ENCODE assay signal across 8 cellular contexts in the genomic region with DNA sequence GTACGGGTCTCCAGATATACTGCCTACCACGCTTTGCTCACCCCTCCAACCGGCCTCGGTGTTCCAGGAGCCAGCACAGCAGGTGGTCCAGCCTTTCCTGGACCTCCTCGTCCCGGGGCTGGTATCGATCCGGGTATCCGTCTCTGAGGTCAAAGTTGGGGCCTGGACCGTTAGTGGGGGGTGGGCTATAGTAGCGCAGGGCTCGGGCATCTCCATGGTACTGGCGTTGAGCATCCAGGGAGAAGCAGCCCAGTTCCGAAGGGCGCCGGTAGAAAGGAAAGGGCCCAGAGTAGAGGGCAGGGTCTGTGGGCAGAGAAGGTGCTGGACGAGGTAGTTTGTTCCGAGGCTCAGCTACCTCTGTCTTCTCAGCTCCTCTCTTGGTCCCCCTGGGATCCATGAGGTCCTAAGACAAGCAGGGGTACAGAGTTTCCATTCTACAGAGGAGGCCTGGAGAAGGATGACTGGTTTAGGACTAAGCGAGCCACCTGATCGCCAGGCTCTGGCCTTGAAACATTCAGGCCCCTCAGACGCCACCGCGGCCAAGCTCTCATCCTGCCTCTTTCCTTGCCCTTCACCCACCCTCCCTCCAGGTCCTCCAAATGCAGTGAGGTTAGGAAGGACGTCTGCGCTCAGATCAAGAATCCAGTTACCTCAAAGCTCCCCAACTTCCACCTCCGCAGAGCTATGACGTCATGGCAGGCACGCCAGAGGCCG. TPM values are rescaled to one million over a fixed set of nuclear protein-coding genes. Genes with fewer than 3 reads are reported as not detected.
A peak's percentile ranks its signal among the peaks of the same experiment; 100 is the strongest.
DNase-seq lines count a peak whose midpoint lies in the region; ATAC-seq, FAIRE-seq and TF ChIP-seq lines count a peak whose summit lies in the region.

No MANE protein-coding gene starts in this region.

- no peaks in the 10 kb centered on the region for H3K9me1 ChIP-seq in K562 (ENCODE audit: control insufficient read depth, insufficient read depth, low read length)

- TF ChIP-seq RAD21 in K562 (CRISPR knock-in tag; conservative IDR thresholded peaks at IDR 0.05 in 1 of 2, IDR thresholded peaks at IDR 0.05 in 1 of 2): no peak

- no peak for FAIRE-seq in K562 (lab: Jason Lieb, UNC)

- H2AFZ ChIP-seq in K562 (ENCODE audit: low read depth, low read length): peak overlapping the region; percentile 93

- BruUV-seq in A673 (replicated peaks; lab: Mats Ljungman, UMichigan): TSS peak; percentile 72
- BruUV-seq in K562 (replicated peaks; lab: Mats Ljungman, UMichigan): TSS peak; percentile 84

- H4K20me1 ChIP-seq in K562 (replicated peaks; ENCODE audit: control insufficient read depth, insufficient read depth, low read length): no peaks in the 10 kb centered on the region

- peak overlapping the region; percentile 99 for H3K4me2 ChIP-seq in K562 (ENCODE audit: insufficient read depth, low read length)

- peak overlapping the region; percentile 90 to 96 for H3K9ac ChIP-seq in K562 (ENCODE audit: insufficient read depth in 1 of 2, low read depth in 2 of 2, low read length in 2 of 2)

- TF ChIP-seq CTCF in A673 (conservative IDR thresholded peaks at IDR 0.05; ENCODE audit: low read depth, low read length): no peak
- no peak for TF ChIP-seq CTCF in HFF-Myc (IDR thresholded peaks at IDR 0.05; ENCODE audit: low read depth, low read length, missing control alignments)
- TF ChIP-seq CTCF in K562 (IDR thresholded peaks at IDR 0.05 in 2 of 3, conservative IDR thresholded peaks at IDR 0.05 in 1 of 3; ENCODE audit: insufficient read depth in 2 of 3, low read depth in 1 of 3, low read length in 3 of 3): no peak
- no peak for TF ChIP-seq CTCF in right lobe of liver (IDR thresholded peaks at IDR 0.05)
- TF ChIP-seq CTCF in tibial nerve (IDR thresholded peaks at IDR 0.05): no peak

- DNase-seq in A673 (ENCODE audit: low spot score): no peak
- no peak for DNase-seq in HFF-Myc (ENCODE audit: extremely low read depth, low read depth)
- peak in 1 of 4 experiments; percentile 42 for DNase-seq in K562 (ENCODE audit: extremely low read depth in 1 of 4, low spot score in 3 of 4)
- DNase-seq in right lobe of liver: no peak
- no peak for DNase-seq in tibial nerve (ENCODE audit: low spot score in 2 of 2)
- no peak for DNase-seq in foreskin melanocyte
- DNase-seq in RPMI8226: no peak

- H3K4me1 ChIP-seq in A673 (ENCODE audit: insufficient read depth, low read length, poor library complexity, severe bottlenecking) (peaks cover 19% of the 10 kb centered on the region), K562 (replicated peaks in 1 of 2; ENCODE audit: control insufficient read depth in 2 of 2, insufficient read depth in 2 of 2, low read length in 2 of 2) (peaks cover 56 to 61% of the 10 kb centered on the region in 2 experiments; a peak in 4 of 5 replicates), right lobe of liver (peaks cover 0 to 23% (median 7%) of the 10 kb centered on the region in 4 donors), tibial nerve (peaks cover 0 to 36% (median 17%) of the 10 kb centered on the region in 4 donors)

- peaks cover 48% of the 10 kb centered on the region for H3K79me2 ChIP-seq in K562 (ENCODE audit: control insufficient read depth, insufficient read depth, low read length)

- H3K9me3 ChIP-seq in A673 (ENCODE audit: low read depth, low read length, poor library complexity, severe bottlenecking) (no peaks in the 10 kb centered on the region), K562 (replicated peaks; ENCODE audit: control insufficient read depth, insufficient read depth, low read depth, low read length) (no peaks in the 10 kb centered on the region), right lobe of liver (no peaks in the 10 kb centered on the region), tibial nerve (no peaks in the 10 kb centered on the region)

- peaks cover 34% of the 10 kb centered on the region for H3K36me3 ChIP-seq in A673 (ENCODE audit: insufficient read depth, low read length, poor library complexity, severe bottlenecking)
- H3K36me3 ChIP-seq in K562 (ENCODE audit: control insufficient read depth, insufficient read depth, low read length): peaks cover 56% of the 10 kb centered on the region
- H3K36me3 ChIP-seq in right lobe of liver: peaks cover 3 to 33% (median 9%) of the 10 kb centered on the region in 4 donors
- H3K36me3 ChIP-seq in tibial nerve: peaks cover 0 to 52% (median 14%) of the 10 kb centered on the region in 3 donors

- intact Hi-C loops in A673 (cut with micrococcal nuclease; ENCODE audit: unreplicated experiment): no loop called here
- intact Hi-C loops in K562 (cut with micrococcal nuclease): loop anchor here (10.0 kb wide), 1 partner anchor 237 kb away; a partner anchor contains a TSS
- intact Hi-C loops in right lobe of liver (cut with DNase I): no loop called here

- TF ChIP-seq POLR2A in K562 (conservative IDR thresholded peaks at IDR 0.05) (peak; percentile 45), right lobe of liver (IDR thresholded peaks at IDR 0.05) (no peak), tibial nerve (IDR thresholded peaks at IDR 0.05) (no peak)

- H3K4me3 ChIP-seq in A673 (ENCODE audit: low read depth, low read length, poor library complexity, severe bottlenecking) (peak overlapping the region; percentile 65), HFF-Myc (replicated peaks; ENCODE audit: low read depth, low read length) (peak overlapping the region; percentile 75), K562 (peak overlapping the region; percentile 56), right lobe of liver (peak overlapping the region; percentile 56 to 88 (median 78)), tibial nerve (peak overlapping the region; percentile 66 to 93 (median 73))

- no peaks in the 10 kb centered on the region for H3K27me3 ChIP-seq in A673 (replicated peaks; ENCODE audit: insufficient read depth, low read depth, low read length, poor library complexity)
- no peaks in the 10 kb centered on the region for H3K27me3 ChIP-seq in K562 (ENCODE audit: control insufficient read depth in 2 of 2, insufficient read depth in 2 of 2, low read length in 2 of 2)
- no peaks in the 10 kb centered on the region for H3K27me3 ChIP-seq in right lobe of liver
- H3K27me3 ChIP-seq in tibial nerve: no peaks in the 10 kb centered on the region

- H3K27ac ChIP-seq in A673 (ENCODE audit: low read depth, low read length, poor library complexity, severe bottlenecking) (peak overlapping the region; percentile 93), K562 (ENCODE audit: extremely low read depth, low read depth, low read length) (peak overlapping the region; percentile 84), right lobe of liver (peak overlapping the region; percentile 88 to 94 (median 90)), tibial nerve (peak overlapping the region; percentile 95 to 100 (median 98))

- WGBS in K562 (ENCODE audit: insufficient coverage, low coverage, missing lambda C conversion rate): 47% methylated on average over 29 of the region's 29 CpGs
- 6% methylated on average over 24 of the region's 29 CpGs for WGBS in right lobe of liver (ENCODE audit: insufficient coverage, low coverage, low lambda C conversion rate, missing lambda C conversion rate)
- 18 to 29% methylated on average over 27 to 29 of the region's 29 CpGs for WGBS in tibial nerve, 2 donors

- POLR2A ChIA-PET in A673 (lab: Charles Lee; ENCODE audit: low non-redundant PET) (interaction anchor here (0.5 kb wide), 1 partner anchor 268 kb away, joined by 4 read pairs; a partner anchor contains a TSS), K562 (lab: Yijun Ruan, JAX) (interaction anchor here (0.6 to 5.8 kb wide), 12 partner anchors 8 to 422 kb away, joined by 3 to 74 read pairs (median 5); a partner anchor contains a TSS)

- no peak for TF ChIP-seq EP300 in K562 (IDR thresholded peaks at IDR 0.05; ENCODE audit: low read length)
- no peak for TF ChIP-seq EP300 in tibial nerve (IDR thresholded peaks at IDR 0.05)

- in situ Hi-C loops in K562 (cut with MboI): loop anchor here (5.0 kb wide), 1 partner anchor 46 kb away; no protein-coding TSS in a partner anchor

- CTCF ChIA-PET in A673 (lab: Charles Lee) (interaction anchor here (0.6 to 0.8 kb wide), 2 partner anchors 19 to 175 kb away, joined by 4 to 6 read pairs; no protein-coding TSS in a partner anchor), K562 (lab: Yijun Ruan, JAX; ENCODE audit: low intra/inter-chr PET ratio) (no interaction called here)

- ATAC-seq in K562 (peak; percentile 1), right lobe of liver (peak in 2 of 4 donors; percentile 2 to 22), GM21576 (IDR thresholded peaks at IDR 0.05; ENCODE audit: unreplicated experiment) (no peak)

RNA-seq across cellular contexts. Expression of a gene that starts 0.5 kb away (rescaled TPM):
- total RNA-seq in A673 (2021): 35.6 and 37.2 TPM in 2 replicates
- 48.5 and 121 TPM in 2 replicates for total RNA-seq in K562 (2011; cell fraction: chromatin; rRNA removed; ENCODE audit: low replicate concordance)
- total RNA-seq in K562 (2011; cell fraction: nucleolus; rRNA removed): 102 and 121 TPM in 2 replicates
- 59.5 and 73.2 TPM in 2 replicates for total RNA-seq in K562 (2011; cell fraction: nucleoplasm; rRNA removed)
- 29.0 and 31.1 TPM in 2 replicates for total RNA-seq in K562 (2014; rRNA removed)
- total RNA-seq in K562 (2014; rRNA removed; fragmentation: Illumina TruSeq; extraction: Trizol): 9.3 and 13.1 TPM in 2 replicates
- total RNA-seq in K562 (2015; rRNA removed; fragmentation: Illumina TruSeq; extraction: Trizol): 18.6 and 19.4 TPM in 2 replicates
- total RNA-seq in K562 (2021): 27.6 and 28.5 TPM in 2 replicates
- 11.9 and 25.1 TPM in 2 replicates for polyA plus RNA-seq in K562 (2011; rRNA removed)
- 31.8 and 33.4 TPM in 2 replicates for polyA plus RNA-seq in K562 (2011; cell fraction: cytosol; rRNA removed)
- 168 and 185 TPM in 2 replicates for polyA plus RNA-seq in K562 (2011; cell fraction: nucleus; rRNA removed)
- 27.9 and 39.5 TPM in 2 replicates for polyA plus RNA-seq in K562 (2012)
- polyA plus RNA-seq in K562 (2014; fragmentation: Illumina TruSeq; extraction: Trizol): 30.4 and 31.8 TPM in 2 replicates
- 1 to 10 TPM; 6.4 to 7.3 TPM for polyA plus RNA-seq in K562 (2014; fragmentation: Nextera tagmentation; extraction: Ambion mirVana)
- 31.9 and 35.1 TPM in 2 replicates for polyA plus RNA-seq in K562 (2014; rRNA removed)
- 11.3 and 11.5 TPM in 2 replicates for polyA minus RNA-seq in K562 (2011; rRNA and poly(A)+ RNA removed)
- polyA minus RNA-seq in K562 (2011; cell fraction: cytosol; rRNA and poly(A)+ RNA removed): 9.3 and 12.2 TPM in 2 replicates
- polyA minus RNA-seq in K562 (2011; cell fraction: nucleus; rRNA and poly(A)+ RNA removed): 38.9 and 52.6 TPM in 2 replicates
- 10 to 100 TPM in 5 of 6 experiments, 1 to 10 TPM in 1; 9.8 to 14.6 (median 12.1) TPM for total RNA-seq in right lobe of liver
- 10 to 100 TPM; 16.2 to 46.1 (median 34.3) TPM for total RNA-seq in tibial nerve

RNA-seq across cellular contexts. Expression of a gene that starts 10.4 kb away (rescaled TPM):
- total RNA-seq in A673 (2021): 4.6 TPM in 2 replicates
- total RNA-seq in K562 (2011; cell fraction: chromatin; rRNA removed; ENCODE audit: low replicate concordance): 26.8 and 57.5 TPM in 2 replicates
- total RNA-seq in K562 (2011; cell fraction: nucleolus; rRNA removed): 34.0 and 42.2 TPM in 2 replicates
- total RNA-seq in K562 (2011; cell fraction: nucleoplasm; rRNA removed): 22.1 and 27.8 TPM in 2 replicates
- 4.6 and 6.4 TPM in 2 replicates for total RNA-seq in K562 (2014; rRNA removed)
- 2.2 and 3.5 TPM in 2 replicates for total RNA-seq in K562 (2014; rRNA removed; fragmentation: Illumina TruSeq; extraction: Trizol)
- total RNA-seq in K562 (2015; rRNA removed; fragmentation: Illumina TruSeq; extraction: Trizol): 6.6 and 6.9 TPM in 2 replicates
- 7.6 and 9.3 TPM in 2 replicates for total RNA-seq in K562 (2021)
- polyA plus RNA-seq in K562 (2011; rRNA removed): 7.2 and 14.8 TPM in 2 replicates
- 11.2 and 13.8 TPM in 2 replicates for polyA plus RNA-seq in K562 (2011; cell fraction: cytosol; rRNA removed)
- 42.4 and 58.8 TPM in 2 replicates for polyA plus RNA-seq in K562 (2011; cell fraction: nucleus; rRNA removed)
- polyA plus RNA-seq in K562 (2012): 9.7 and 11.2 TPM in 2 replicates
- 5.0 and 6.5 TPM in 2 replicates for polyA plus RNA-seq in K562 (2014; fragmentation: Illumina TruSeq; extraction: Trizol)
- polyA plus RNA-seq in K562 (2014; fragmentation: Nextera tagmentation; extraction: Ambion mirVana): under 1 TPM; 0.27 to 0.50 TPM
- 6.1 and 7.2 TPM in 2 replicates for polyA plus RNA-seq in K562 (2014; rRNA removed)
- polyA minus RNA-seq in K562 (2011; rRNA and poly(A)+ RNA removed): 5.8 and 10.2 TPM in 2 replicates
- 4.3 and 5.0 TPM in 2 replicates for polyA minus RNA-seq in K562 (2011; cell fraction: cytosol; rRNA and poly(A)+ RNA removed)
- 12.0 and 25.4 TPM in 2 replicates for polyA minus RNA-seq in K562 (2011; cell fraction: nucleus; rRNA and poly(A)+ RNA removed)
- total RNA-seq in right lobe of liver: 1,000 to 10,000 TPM; 1,495 to 2,818 (median 2,205) TPM
- 100 to 1,000 TPM; 230 to 361 (median 258) TPM for total RNA-seq in tibial nerve

RNA-seq across cellular contexts. Expression of a gene that starts 12.5 kb away (rescaled TPM):
- total RNA-seq in A673 (2021) (64.2 and 71.3 TPM in 2 replicates), K562 (2014; rRNA removed) (45.0 and 45.1 TPM in 2 replicates), K562 (2014; rRNA removed; fragmentation: Illumina TruSeq; extraction: Trizol) (27.0 and 35.5 TPM in 2 replicates), K562 (2015; rRNA removed; fragmentation: Illumina TruSeq; extraction: Trizol) (33.6 and 34.5 TPM in 2 replicates), K562 (2021) (88.4 and 94.6 TPM in 2 replicates), right lobe of liver (10 to 100 TPM; 26.3 to 73.1 (median 47.1) TPM), tibial nerve (10 to 100 TPM; 47.1 to 83.1 (median 48.2) TPM)
- total RNA-seq in K562 (2011; cell fraction: chromatin; rRNA removed; ENCODE audit: low replicate concordance): 247 and 681 TPM in 2 replicates
- 350 and 365 TPM in 2 replicates for total RNA-seq in K562 (2011; cell fraction: nucleolus; rRNA removed)
- 202 and 277 TPM in 2 replicates for total RNA-seq in K562 (2011; cell fraction: nucleoplasm; rRNA removed)
- polyA plus RNA-seq in K562 (2011; rRNA removed) (38.8 and 84.8 TPM in 2 replicates), K562 (2014; fragmentation: Illumina TruSeq; extraction: Trizol) (45.1 and 50.3 TPM in 2 replicates), K562 (2014; fragmentation: Nextera tagmentation; extraction: Ambion mirVana) (1 to 10 TPM; 3.3 to 7.8 TPM), K562 (2014; rRNA removed) (58.3 and 61.3 TPM in 2 replicates)
- polyA plus RNA-seq in K562 (2011; cell fraction: cytosol; rRNA removed): 32.7 and 35.6 TPM in 2 replicates
- polyA plus RNA-seq in K562 (2011; cell fraction: nucleus; rRNA removed): 626 and 727 TPM in 2 replicates
- 63.3 and 102 TPM in 2 replicates for polyA plus RNA-seq in K562 (2012)
- 63.6 and 66.0 TPM in 2 replicates for polyA minus RNA-seq in K562 (2011; rRNA and poly(A)+ RNA removed)
- polyA minus RNA-seq in K562 (2011; cell fraction: cytosol; rRNA and poly(A)+ RNA removed): 45.1 and 49.1 TPM in 2 replicates
- 128 and 164 TPM in 2 replicates for polyA minus RNA-seq in K562 (2011; cell fraction: nucleus; rRNA and poly(A)+ RNA removed)

RNA-seq across cellular contexts. Expression of a gene that starts 12.7 kb away (rescaled TPM):
- total RNA-seq in A673 (2021) (94.3 and 96.8 TPM in 2 replicates), K562 (2014; rRNA removed) (130 and 139 TPM in 2 replicates), K562 (2014; rRNA removed; fragmentation: Illumina TruSeq; extraction: Trizol) (76.2 and 86.2 TPM in 2 replicates), K562 (2015; rRNA removed; fragmentation: Illumina TruSeq; extraction: Trizol) (108 and 110 TPM in 2 replicates), K562 (2021) (87.6 and 91.5 TPM in 2 replicates), right lobe of liver (10 to 100 TPM in 5 of 6 experiments, 1 to 10 TPM in 1; 9.3 to 33.8 (median 18.3) TPM), tibial nerve (100 to 1,000 TPM in 1 of 4 donors, 10 to 100 TPM in 3; 74.1 to 101 (median 88.6) TPM)
- 47.1 and 78.6 TPM in 2 replicates for total RNA-seq in K562 (2011; cell fraction: chromatin; rRNA removed; ENCODE audit: low replicate concordance)
- 45.5 and 59.2 TPM in 2 replicates for total RNA-seq in K562 (2011; cell fraction: nucleolus; rRNA removed)
- 52.1 and 52.4 TPM in 2 replicates for total RNA-seq in K562 (2011; cell fraction: nucleoplasm; rRNA removed)
- polyA plus RNA-seq in K562 (2011; rRNA removed) (63.9 and 79.5 TPM in 2 replicates), K562 (2014; fragmentation: Illumina TruSeq; extraction: Trizol) (148 and 154 TPM in 2 replicates), K562 (2014; fragmentation: Nextera tagmentation; extraction: Ambion mirVana) (10 to 100 TPM; 15.2 to 18.1 TPM), K562 (2014; rRNA removed) (143 and 157 TPM in 2 replicates)
- polyA plus RNA-seq in K562 (2011; cell fraction: cytosol; rRNA removed): 56.5 and 70.8 TPM in 2 replicates
- polyA plus RNA-seq in K562 (2011; cell fraction: nucleus; rRNA removed): 100 and 111 TPM in 2 replicates
- 111 and 134 TPM in 2 replicates for polyA plus RNA-seq in K562 (2012)
- 32.8 and 42.7 TPM in 2 replicates for polyA minus RNA-seq in K562 (2011; rRNA and poly(A)+ RNA removed)
- polyA minus RNA-seq in K562 (2011; cell fraction: cytosol; rRNA and poly(A)+ RNA removed): 38.1 and 40.2 TPM in 2 replicates
- polyA minus RNA-seq in K562 (2011; cell fraction: nucleus; rRNA and poly(A)+ RNA removed): 26.9 and 38.8 TPM in 2 replicates

RNA-seq across cellular contexts. Expression of a gene that starts 25.5 kb away (rescaled TPM):
- total RNA-seq in A673 (2021) (0.32 TPM in 1 of 2 replicates, not detected in the other), K562 (2014; rRNA removed) (not detected in 2 replicates), K562 (2014; rRNA removed; fragmentation: Illumina TruSeq; extraction: Trizol) (not detected in 2 replicates), K562 (2015; rRNA removed; fragmentation: Illumina TruSeq; extraction: Trizol) (0.22 TPM in 1 of 2 replicates, not detected in the other), K562 (2021) (0.91 and 1.1 TPM in 2 replicates), right lobe of liver (1,000 to 10,000 TPM; 1,939 to 4,112 (median 3,131) TPM), tibial nerve (10 to 100 TPM; 15.7 to 66.5 (median 26.2) TPM)
- 0.88 and 2.0 TPM in 2 replicates for total RNA-seq in K562 (2011; cell fraction: chromatin; rRNA removed; ENCODE audit: low replicate concordance)
- total RNA-seq in K562 (2011; cell fraction: nucleolus; rRNA removed): 1.2 and 1.4 TPM in 2 replicates
- total RNA-seq in K562 (2011; cell fraction: nucleoplasm; rRNA removed): 0.95 TPM in 1 of 2 replicates, not detected in the other
- polyA plus RNA-seq in K562 (2011; rRNA removed) (0.20 and 0.21 TPM in 2 replicates), K562 (2014; fragmentation: Illumina TruSeq; extraction: Trizol) (0.17 TPM in 1 of 2 replicates, not detected in the other), K562 (2014; fragmentation: Nextera tagmentation; extraction: Ambion mirVana) (under 1 TPM; 0.08 to 0.38 TPM), K562 (2014; rRNA removed) (0.16 TPM in 1 of 2 replicates, not detected in the other)
- not detected in 2 replicates for polyA plus RNA-seq in K562 (2011; cell fraction: cytosol; rRNA removed)
- polyA plus RNA-seq in K562 (2011; cell fraction: nucleus; rRNA removed): 0.88 and 2.2 TPM in 2 replicates
- polyA plus RNA-seq in K562 (2012): 0.69 and 1.1 TPM in 2 replicates
- not detected in 2 replicates for polyA minus RNA-seq in K562 (2011; rRNA and poly(A)+ RNA removed)
- 0.48 and 4.1 TPM in 2 replicates for polyA minus RNA-seq in K562 (2011; cell fraction: cytosol; rRNA and poly(A)+ RNA removed)
- 0.67 TPM in 1 of 2 replicates, not detected in the other for polyA minus RNA-seq in K562 (2011; cell fraction: nucleus; rRNA and poly(A)+ RNA removed)
